Comparison of ENCODE assay signal across 8 cellular contexts in the genomic region with DNA sequence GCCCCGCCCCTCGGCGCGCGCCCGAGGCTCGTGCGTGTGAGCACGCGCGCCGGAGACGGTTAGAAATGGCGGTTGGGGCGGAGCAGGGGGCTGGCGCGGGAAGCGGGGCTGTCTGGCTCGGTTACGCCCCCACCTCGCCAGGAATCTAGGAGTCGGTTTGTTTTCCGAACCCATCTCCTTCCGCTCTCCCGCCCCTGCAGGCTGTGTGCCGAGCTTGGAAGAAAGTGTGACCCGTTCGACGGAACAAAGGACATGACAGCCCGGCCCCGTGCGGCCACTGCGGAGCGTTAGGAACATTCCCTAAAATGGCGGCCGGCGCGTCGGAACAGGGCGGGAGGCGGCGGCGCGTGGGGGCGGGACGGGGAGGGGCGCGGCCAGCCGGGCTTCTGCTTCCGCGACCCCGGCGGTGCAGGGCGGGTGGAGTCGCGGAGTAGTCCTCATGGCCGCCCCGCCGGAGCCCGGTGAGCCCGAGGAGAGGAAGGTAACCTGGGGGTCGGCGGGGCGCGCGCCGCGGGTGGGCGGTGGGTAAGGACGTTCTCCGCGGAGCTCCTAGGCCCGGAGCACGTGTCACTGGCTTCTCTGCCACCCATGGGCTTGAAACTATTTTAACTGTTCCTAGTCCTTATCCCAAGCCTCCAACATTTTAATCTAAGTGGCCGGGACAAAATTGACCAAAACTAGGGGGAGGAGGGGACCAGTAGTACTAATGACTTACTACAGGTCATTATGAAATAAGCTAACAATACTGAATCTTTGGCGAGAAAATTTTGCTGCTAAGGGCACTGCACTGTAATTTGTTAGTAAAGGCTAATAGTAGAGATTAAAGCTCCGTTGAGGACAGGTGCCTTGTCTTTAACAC. TPM values are rescaled to one million over a fixed set of nuclear protein-coding genes. Genes with fewer than 3 reads are reported as not detected.
DNase-seq lines count a peak whose midpoint lies in the region; ATAC-seq and TF ChIP-seq lines count a peak whose summit lies in the region.

A gene with protein sequence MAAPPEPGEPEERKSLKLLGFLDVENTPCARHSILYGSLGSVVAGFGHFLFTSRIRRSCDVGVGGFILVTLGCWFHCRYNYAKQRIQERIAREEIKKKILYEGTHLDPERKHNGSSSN (plus strand): TSS at position 383 of the 859 bp plus-strand sequence. CDS start 57 bp downstream, at position 440.

- ATAC-seq in GM18861 (IDR thresholded peaks at IDR 0.05; ENCODE audit: unreplicated experiment) (peak; percentile 40), HG03097 (IDR thresholded peaks at IDR 0.05; ENCODE audit: low FRiP score, unreplicated experiment) (peak; percentile 57)

- DNase-seq in AG04450 (ENCODE audit: low read depth, low spot score) (peak; percentile 72), NCI-H2227 (lab: John Stamatoyannopoulos, UW; ENCODE audit: unreplicated experiment) (peak; percentile 97), cerebellum (ENCODE audit: low spot score) (peak; percentile 92), kidney glomerular epithelial cell (lab: John Stamatoyannopoulos, UW) (peak; percentile 78)
- peak; percentile 81 for DNase-seq in activated CD4-positive, CD25-positive, alpha-beta regulatory T cell treated with anti-CD3 and anti-CD28 coated beads, Interleukin-2, amount 50 U/mL, for 16 hours (ENCODE audit: low read depth, low spot score)
- DNase-seq in stimulated activated CD4-positive, alpha-beta T cell treated with anti-CD3 and anti-CD28 coated beads, Interleukin-15, amount 100 ng/mL, for 48 hours (ENCODE audit: low read depth in 2 of 2), result peak; percentile 76 to 83

- TF ChIP-seq CTCF in AG04450 (IDR thresholded peaks at IDR 0.05; ENCODE audit: low read depth, low read length), result no peak

- POLR2A ChIA-PET in AG04450 (lab: Yijun Ruan, JAX), result interaction anchor here (0.6 to 2.0 kb wide), 9 partner anchors 11 to 1513 kb away, joined by 3 to 18 read pairs (median 5); a partner anchor contains a TSS

- peak within 1 kb of the TSS; percentile 99 for H3K27ac ChIP-seq in AG04450 (ENCODE audit: low read depth, low read length)

- peak within 1 kb of the TSS; percentile 65 for H3K4me3 ChIP-seq in AG04450 (ENCODE audit: low read depth, low read length)

- CTCF ChIA-PET in AG04450 (lab: Charles Lee), result interaction anchor here (0.9 to 3.7 kb wide), 2 partner anchors 28 to 207 kb away, joined by 4 to 33 read pairs; no protein-coding TSS in a partner anchor

- H3K9me3 ChIP-seq in AG04450 (ENCODE audit: control insufficient read depth, insufficient read depth, low read length), result no peaks in the 10 kb centered on the region

- no peaks in the 10 kb centered on the region for H3K27me3 ChIP-seq in AG04450 (ENCODE audit: control insufficient read depth, insufficient read depth, low read length)

RNA-seq across cellular contexts. Expression of the gene that starts here (rescaled TPM):
- polyA plus RNA-seq in AG04450 (2011; rRNA removed), result 25.4 and 45.8 TPM in 2 replicates
- polyA minus RNA-seq in AG04450 (2011; rRNA and poly(A)+ RNA removed), result 5.6 and 10.1 TPM in 2 replicates
- total RNA-seq in cerebellum, result 65.5 TPM

Comparison
In these comparisons a context has a peak if more than half of its experiments do, and no peak if none do; other contexts are left out.
1. Peak in every context shown above with its lines: DNase-seq, ATAC-seq, H3K4me3 ChIP-seq and H3K27ac ChIP-seq.